Comparison of ENCODE assay signal across 9 cellular contexts in genomic region chr13:102724923-102725322, GRCh38. TPM values are rescaled to one million over a fixed set of nuclear protein-coding genes. Genes with fewer than 3 reads are reported as not detected.
A peak's percentile ranks its signal among the peaks of the same experiment; 100 is the strongest.
DNase-seq lines count a peak whose midpoint lies in the region; ATAC-seq and TF ChIP-seq lines count a peak whose summit lies in the region.
"Had no signal": no experiment of that assay in that cellular context is flagged by ENCODE, and none has a peak within 500 bp of the region (broad histone marks: within the 10 kb centered on the region; RNA-seq: fewer than 3 reads in every experiment).

No MANE protein-coding gene starts in this region.

- peak; percentile 53 to 74 for ATAC-seq in right cardiac atrium
- no peak for ATAC-seq in HG03432 (IDR thresholded peaks at IDR 0.05; ENCODE audit: unreplicated experiment)
- no peak for ATAC-seq in GM18517 (IDR thresholded peaks at IDR 0.05; ENCODE audit: unreplicated experiment)

- intact Hi-C loops in right cardiac atrium (cut with DNase I) (loop anchor here in 1 of 4 donors (10.0 kb wide), 1 partner anchor 140 kb away; no protein-coding TSS in a partner anchor), uterus (cut with DNase I; ENCODE audit: low total_unique reads) (no loop called here)

- no peaks in the 10 kb centered on the region for H3K4me1 ChIP-seq in right cardiac atrium (ENCODE audit: control insufficient read depth, insufficient read depth, low read length)
- no peaks in the 10 kb centered on the region for H3K4me1 ChIP-seq in uterus

- H3K27ac ChIP-seq in right cardiac atrium (ENCODE audit: low read length) = no peak overlapping the region
- H3K27ac ChIP-seq in uterus = no peak overlapping the region
- H3K27ac ChIP-seq: SJSA1 had no signal

- no peak for TF ChIP-seq POLR2A in uterus (IDR thresholded peaks at IDR 0.05)

- H3K36me3 ChIP-seq in uterus = no peaks in the 10 kb centered on the region
- H3K36me3 ChIP-seq: SJSA1 had no signal

- WGBS in right cardiac atrium = 65% methylated on average over 6 of the region's 6 CpGs

- peak; percentile 58 for DNase-seq in GM04503 (ENCODE audit: low read depth)
- DNase-seq in HT-29 (ENCODE audit: low spot score) = peak; percentile 75
- DNase-seq in SHP77 treated with DMSO at 0.1 percent for 48 hours (lab: John Stamatoyannopoulos, UW) = peak; percentile 75
- DNase-seq in right cardiac atrium = no peak
- no peak for DNase-seq in uterus
- no peak for DNase-seq in NCI-H2081 treated with DMSO at 0.1 percent for 48 hours (lab: John Stamatoyannopoulos, UW)

- H3K9me3 ChIP-seq in right cardiac atrium (ENCODE audit: control insufficient read depth, low read length) (no peaks in the 10 kb centered on the region), uterus (no peaks in the 10 kb centered on the region)
- H3K9me3 ChIP-seq: SJSA1 had no signal

- TF ChIP-seq CTCF in uterus (IDR thresholded peaks at IDR 0.05) = peak; percentile 49 to 68 (median 53)

- H3K27me3 ChIP-seq in right cardiac atrium (ENCODE audit: control insufficient read depth, insufficient read depth) (no peaks in the 10 kb centered on the region), uterus (no peaks in the 10 kb centered on the region)
- H3K27me3 ChIP-seq: SJSA1 had no signal

- H3K4me3 ChIP-seq in right cardiac atrium (ENCODE audit: low read length) (no peak overlapping the region), uterus (no peak overlapping the region)
- H3K4me3 ChIP-seq: SJSA1 had no signal

RNA-seq across cellular contexts. Expression of gene METTL21C, which starts 30.1 kb away (rescaled TPM):
- total RNA-seq in HT-29 (2014; rRNA removed; shearing (Covaris generic)) = not detected in 2 replicates
- total RNA-seq in right cardiac atrium = not detected
- polyA plus RNA-seq in right cardiac atrium = not detected
- total RNA-seq in uterus = under 1 TPM in 1 of 4 donors, not detected in 3; 0.41 TPM
- total RNA-seq: SJSA1 had no signal

RNA-seq across cellular contexts. Expression of gene TEX30, which starts 48.7 kb away (rescaled TPM):
- 15.4 and 19.4 TPM in 2 replicates for total RNA-seq in HT-29 (2014; rRNA removed; shearing (Covaris generic))
- total RNA-seq in right cardiac atrium = 1 to 10 TPM; 7.4 to 10.0 (median 9.4) TPM
- 13.7 TPM for polyA plus RNA-seq in right cardiac atrium
- 10 to 100 TPM; 11.2 to 20.5 (median 14.7) TPM for total RNA-seq in uterus

Comparison
In these comparisons a context has a peak if more than half of its experiments do, and no peak if none do; other contexts are left out.
1. DNase-seq: peak in GM04503 (single experiment), HT-29 (single experiment) and SHP77 treated with DMSO at 0.1 percent for 48 hours (single experiment); none in right cardiac atrium (0 of 3), uterus (0 of 2) and NCI-H2081 treated with DMSO at 0.1 percent for 48 hours (single experiment).
2. ATAC-seq: peak in right cardiac atrium (2 of 2); none in HG03432 (single experiment) and GM18517 (single experiment).